Comparison of ENCODE assay signal across 24 cellular contexts in genomic region chr12:85821216-85821615, GRCh38. TPM values are rescaled to one million over a fixed set of nuclear protein-coding genes. Genes with fewer than 3 reads are reported as not detected.
"Had no signal": no experiment of that assay in that cellular context is flagged by ENCODE, and none has a peak within 500 bp of the region (broad histone marks: within the 10 kb centered on the region; RNA-seq: fewer than 3 reads in every experiment).

No MANE protein-coding gene starts in this region.

- H3K4me1 ChIP-seq: esophagus muscularis mucosa, gastrocnemius medialis, right atrium auricular region, suprapubic skin, thyroid gland, uterus had no signal

- FAIRE-seq: endometrium, keratinocyte had no signal

- H3K36me3 ChIP-seq: esophagus muscularis mucosa, gastrocnemius medialis, ovary, right atrium auricular region, suprapubic skin, thyroid gland, upper lobe of left lung, uterus had no signal

- H3K9me3 ChIP-seq: esophagus muscularis mucosa, gastrocnemius medialis, mucosa of descending colon, ovary, right atrium auricular region, suprapubic skin, thyroid gland, upper lobe of left lung, uterus had no signal

- H3K4me3 ChIP-seq: esophagus muscularis mucosa, gastrocnemius medialis, mucosa of descending colon, ovary, right atrium auricular region, smooth muscle cell, suprapubic skin, thyroid gland, uterus had no signal

- DNase-seq: cortex of kidney; effector memory CD4-positive, alpha-beta T cell; gastrocnemius medialis; glutamatergic neuron; immature natural killer cell; left cardiac atrium; left ventricle myocardium superior; mucosa of descending colon; naive thymus-derived CD8-positive, alpha-beta T cell; ovary; stimulated activated CD4-positive, alpha-beta T cell treated with anti-CD3 and anti-CD28 coated beads, Interleukin-2, amount 100 ng/mL, for 48 hours; stimulated activated naive CD8-positive, alpha-beta T cell treated with anti-CD3 and anti-CD28 coated beads, Interleukin-15, Interleukin-2, amounts not matched to agents 100 U/mL and 50 U/mL, for 24 hours; thyroid gland; upper lobe of left lung; uterus had no signal

- H3K27ac ChIP-seq: epithelial cell of prostate, esophagus muscularis mucosa, gastrocnemius medialis, ovary, right atrium auricular region, suprapubic skin, thyroid gland had no signal

- H3K36me3 Mint-ChIP-seq: immature natural killer cell; naive thymus-derived CD8-positive, alpha-beta T cell had no signal

- H3K27ac Mint-ChIP-seq: immature natural killer cell; naive thymus-derived CD8-positive, alpha-beta T cell had no signal

- H3K4me1 Mint-ChIP-seq: immature natural killer cell; naive thymus-derived CD8-positive, alpha-beta T cell; neural crest cell had no signal

- H3K27me3 ChIP-seq: esophagus muscularis mucosa, gastrocnemius medialis, ovary, right atrium auricular region, suprapubic skin, thyroid gland, upper lobe of left lung, uterus had no signal

- H3K4me3 Mint-ChIP-seq: immature natural killer cell; naive thymus-derived CD8-positive, alpha-beta T cell; neural crest cell had no signal

- H3K27me3 Mint-ChIP-seq: naive thymus-derived CD8-positive, alpha-beta T cell had no signal

RNA-seq across cellular contexts. Expression of gene RASSF9, which starts 15.0 kb away (rescaled TPM):
- total RNA-seq: naive thymus-derived CD8-positive, alpha-beta T cell; neural crest cell had no signal
- polyA plus RNA-seq: immature natural killer cell; naive thymus-derived CD8-positive, alpha-beta T cell had no signal

RNA-seq across cellular contexts. Expression of gene NTS, which starts 52.9 kb away (rescaled TPM):
- total RNA-seq: gastrocnemius medialis; mesenteric fat pad; naive thymus-derived CD8-positive, alpha-beta T cell; smooth muscle cell; suprapubic skin had no signal
- polyA plus RNA-seq: immature natural killer cell; keratinocyte; naive thymus-derived CD8-positive, alpha-beta T cell; smooth muscle cell had no signal
